ENCODE assay signal across 1 cellular context in genomic region chr11:112086422-112087191, GRCh38.
A peak's percentile ranks its signal among the peaks of the same experiment; 100 is the strongest.
TF ChIP-seq lines count a peak whose summit lies in the region.

Gene SDHD, plus strand, starts transcription at chr11:112086873. Its CDS starts 35 bp downstream, at chr11:112086908.
Gene TIMM8B, minus strand, starts transcription at chr11:112086756. Its CDS starts 33 bp downstream, at chr11:112086723.

TF ChIP-seq in HepG2, 621 proteins besides CTCF, POLR2A, EP300 and RAD21 (continued from another document and continues in another):
- TF ChIP-seq HNRNPLL (IDR thresholded peaks at IDR 0.05; ENCODE audit: low read depth, low read length, poor library complexity, severe bottlenecking) (peak; percentile 60), PAWR (CRISPR knock-in tag; IDR thresholded peaks at IDR 0.05; ENCODE audit: borderline replicate concordance) (no peak), MIER3 (CRISPR knock-in tag; IDR thresholded peaks at IDR 0.05; ENCODE audit: borderline replicate concordance) (peak; percentile 66), NFIB (CRISPR knock-in tag; IDR thresholded peaks at IDR 0.05; ENCODE audit: borderline replicate concordance) (no peak), MED13 (CRISPR knock-in tag; IDR thresholded peaks at IDR 0.05) (no peak), GTF3A (CRISPR knock-in tag; conservative IDR thresholded peaks at IDR 0.05) (0 out of 2 replicates have a peak, but pooled peaks have one; percentile 70), ZBTB4 (CRISPR knock-in tag; IDR thresholded peaks at IDR 0.05; ENCODE audit: borderline replicate concordance) (peak; percentile 83; the same call in 1 of the 2 replicates), ONECUT2 (CRISPR knock-in tag; IDR thresholded peaks at IDR 0.05) (no peak), GTF2F1 (IDR thresholded peaks at IDR 0.05; ENCODE audit: low read length) (no peak), ZNF598 (CRISPR knock-in tag; IDR thresholded peaks at IDR 0.05; ENCODE audit: borderline replicate concordance) (no peak; the same call in 1 of the 2 replicates), ZSCAN20 (CRISPR knock-in tag; IDR thresholded peaks at IDR 0.05; ENCODE audit: borderline replicate concordance) (no peak), BRCA1 (CRISPR knock-in tag; IDR thresholded peaks at IDR 0.05) (peak; percentile 60; the same call in 1 of the 2 replicates), MXD4 (CRISPR knock-in tag; IDR thresholded peaks at IDR 0.05) (peak; percentile 81), MAF1 (CRISPR knock-in tag; IDR thresholded peaks at IDR 0.05; ENCODE audit: borderline replicate concordance) (no peak), SATB2 (CRISPR knock-in tag; IDR thresholded peaks at IDR 0.05) (no peak), ZNF772 (CRISPR knock-in tag; IDR thresholded peaks at IDR 0.05) (0 out of 2 replicates have a peak, but pooled peaks have one; percentile 59), ZC3H4 (CRISPR knock-in tag; IDR thresholded peaks at IDR 0.05; ENCODE audit: borderline replicate concordance) (no peak), ZNF850 (CRISPR knock-in tag; conservative IDR thresholded peaks at IDR 0.05) (no peak), ZNF496 (CRISPR knock-in tag; IDR thresholded peaks at IDR 0.05; ENCODE audit: insufficient replicate concordance) (no peak), ZNF510 (CRISPR knock-in tag; IDR thresholded peaks at IDR 0.05; ENCODE audit: low read depth) (no peak), ZNF143 (CRISPR knock-in tag; IDR thresholded peaks at IDR 0.05) (peak; percentile 66; the same call in 1 of the 2 replicates), ZSCAN22 (CRISPR knock-in tag; IDR thresholded peaks at IDR 0.05) (no peak), ATF7 (IDR thresholded peaks at IDR 0.05) (no peak), ATF7 (CRISPR knock-in tag; IDR thresholded peaks at IDR 0.05) (peak; percentile 20; the same call in 1 of the 2 replicates), ZNF124 (CRISPR knock-in tag; IDR thresholded peaks at IDR 0.05) (peak; percentile 84), ZNF354B (CRISPR knock-in tag; IDR thresholded peaks at IDR 0.05) (no peak), CEBPZ (IDR thresholded peaks at IDR 0.05; ENCODE audit: low read length) (no peak), TAF15 (IDR thresholded peaks at IDR 0.05; ENCODE audit: low read depth, low read length, poor library complexity, severe bottlenecking) (no peak), ZNF10 (CRISPR knock-in tag; IDR thresholded peaks at IDR 0.05; ENCODE audit: borderline replicate concordance, low read depth) (no peak), HOXA7 (CRISPR knock-in tag; IDR thresholded peaks at IDR 0.05) (no peak; the same call in 1 of the 2 replicates), TGIF2 (CRISPR knock-in tag; IDR thresholded peaks at IDR 0.05) (peak; percentile 86; the same call in 1 of the 2 replicates)
- TF ChIP-seq, protein P1, sequence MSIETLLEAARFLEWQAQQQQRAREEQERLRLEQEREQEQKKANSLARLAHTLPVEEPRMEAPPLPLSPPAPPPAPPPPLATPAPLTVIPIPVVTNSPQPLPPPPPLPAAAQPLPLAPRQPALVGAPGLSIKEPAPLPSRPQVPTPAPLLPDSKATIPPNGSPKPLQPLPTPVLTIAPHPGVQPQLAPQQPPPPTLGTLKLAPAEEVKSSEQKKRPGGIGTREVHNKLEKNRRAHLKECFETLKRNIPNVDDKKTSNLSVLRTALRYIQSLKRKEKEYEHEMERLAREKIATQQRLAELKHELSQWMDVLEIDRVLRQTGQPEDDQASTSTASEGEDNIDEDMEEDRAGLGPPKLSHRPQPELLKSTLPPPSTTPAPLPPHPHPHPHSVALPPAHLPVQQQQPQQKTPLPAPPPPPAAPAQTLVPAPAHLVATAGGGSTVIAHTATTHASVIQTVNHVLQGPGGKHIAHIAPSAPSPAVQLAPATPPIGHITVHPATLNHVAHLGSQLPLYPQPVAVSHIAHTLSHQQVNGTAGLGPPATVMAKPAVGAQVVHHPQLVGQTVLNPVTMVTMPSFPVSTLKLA (IDR thresholded peaks at IDR 0.05): no peak; the same call in 1 of the 2 replicates
- TF ChIP-seq, protein P2, sequence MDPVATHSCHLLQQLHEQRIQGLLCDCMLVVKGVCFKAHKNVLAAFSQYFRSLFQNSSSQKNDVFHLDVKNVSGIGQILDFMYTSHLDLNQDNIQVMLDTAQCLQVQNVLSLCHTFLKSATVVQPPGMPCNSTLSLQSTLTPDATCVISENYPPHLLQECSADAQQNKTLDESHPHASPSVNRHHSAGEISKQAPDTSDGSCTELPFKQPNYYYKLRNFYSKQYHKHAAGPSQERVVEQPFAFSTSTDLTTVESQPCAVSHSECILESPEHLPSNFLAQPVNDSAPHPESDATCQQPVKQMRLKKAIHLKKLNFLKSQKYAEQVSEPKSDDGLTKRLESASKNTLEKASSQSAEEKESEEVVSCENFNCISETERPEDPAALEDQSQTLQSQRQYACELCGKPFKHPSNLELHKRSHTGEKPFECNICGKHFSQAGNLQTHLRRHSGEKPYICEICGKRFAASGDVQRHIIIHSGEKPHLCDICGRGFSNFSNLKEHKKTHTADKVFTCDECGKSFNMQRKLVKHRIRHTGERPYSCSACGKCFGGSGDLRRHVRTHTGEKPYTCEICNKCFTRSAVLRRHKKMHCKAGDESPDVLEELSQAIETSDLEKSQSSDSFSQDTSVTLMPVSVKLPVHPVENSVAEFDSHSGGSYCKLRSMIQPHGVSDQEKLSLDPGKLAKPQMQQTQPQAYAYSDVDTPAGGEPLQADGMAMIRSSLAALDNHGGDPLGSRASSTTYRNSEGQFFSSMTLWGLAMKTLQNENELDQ (CRISPR knock-in tag; IDR thresholded peaks at IDR 0.05; ENCODE audit: borderline replicate concordance): no peak
- TF ChIP-seq, protein P3, sequence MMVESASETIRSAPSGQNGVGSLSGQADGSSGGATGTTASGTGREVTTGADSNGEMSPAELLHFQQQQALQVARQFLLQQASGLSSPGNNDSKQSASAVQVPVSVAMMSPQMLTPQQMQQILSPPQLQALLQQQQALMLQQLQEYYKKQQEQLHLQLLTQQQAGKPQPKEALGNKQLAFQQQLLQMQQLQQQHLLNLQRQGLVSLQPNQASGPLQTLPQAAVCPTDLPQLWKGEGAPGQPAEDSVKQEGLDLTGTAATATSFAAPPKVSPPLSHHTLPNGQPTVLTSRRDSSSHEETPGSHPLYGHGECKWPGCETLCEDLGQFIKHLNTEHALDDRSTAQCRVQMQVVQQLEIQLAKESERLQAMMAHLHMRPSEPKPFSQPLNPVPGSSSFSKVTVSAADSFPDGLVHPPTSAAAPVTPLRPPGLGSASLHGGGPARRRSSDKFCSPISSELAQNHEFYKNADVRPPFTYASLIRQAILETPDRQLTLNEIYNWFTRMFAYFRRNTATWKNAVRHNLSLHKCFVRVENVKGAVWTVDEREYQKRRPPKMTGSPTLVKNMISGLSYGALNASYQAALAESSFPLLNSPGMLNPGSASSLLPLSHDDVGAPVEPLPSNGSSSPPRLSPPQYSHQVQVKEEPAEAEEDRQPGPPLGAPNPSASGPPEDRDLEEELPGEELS (CRISPR knock-in tag; IDR thresholded peaks at IDR 0.05): peak; percentile 46; the same call in 1 of the 2 replicates
- TF ChIP-seq, protein P4, sequence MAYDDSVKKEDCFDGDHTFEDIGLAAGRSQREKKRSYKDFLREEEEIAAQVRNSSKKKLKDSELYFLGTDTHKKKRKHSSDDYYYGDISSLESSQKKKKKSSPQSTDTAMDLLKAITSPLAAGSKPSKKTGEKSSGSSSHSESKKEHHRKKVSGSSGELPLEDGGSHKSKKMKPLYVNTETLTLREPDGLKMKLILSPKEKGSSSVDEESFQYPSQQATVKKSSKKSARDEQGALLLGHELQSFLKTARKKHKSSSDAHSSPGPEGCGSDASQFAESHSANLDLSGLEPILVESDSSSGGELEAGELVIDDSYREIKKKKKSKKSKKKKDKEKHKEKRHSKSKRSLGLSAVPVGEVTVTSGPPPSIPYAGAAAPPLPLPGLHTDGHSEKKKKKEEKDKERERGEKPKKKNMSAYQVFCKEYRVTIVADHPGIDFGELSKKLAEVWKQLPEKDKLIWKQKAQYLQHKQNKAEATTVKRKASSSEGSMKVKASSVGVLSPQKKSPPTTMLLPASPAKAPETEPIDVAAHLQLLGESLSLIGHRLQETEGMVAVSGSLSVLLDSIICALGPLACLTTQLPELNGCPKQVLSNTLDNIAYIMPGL (CRISPR knock-in tag; IDR thresholded peaks at IDR 0.05; ENCODE audit: borderline replicate concordance in 1 of 2, low read depth in 1 of 2): peak; percentile 88 to 94
- TF ChIP-seq, protein P5, sequence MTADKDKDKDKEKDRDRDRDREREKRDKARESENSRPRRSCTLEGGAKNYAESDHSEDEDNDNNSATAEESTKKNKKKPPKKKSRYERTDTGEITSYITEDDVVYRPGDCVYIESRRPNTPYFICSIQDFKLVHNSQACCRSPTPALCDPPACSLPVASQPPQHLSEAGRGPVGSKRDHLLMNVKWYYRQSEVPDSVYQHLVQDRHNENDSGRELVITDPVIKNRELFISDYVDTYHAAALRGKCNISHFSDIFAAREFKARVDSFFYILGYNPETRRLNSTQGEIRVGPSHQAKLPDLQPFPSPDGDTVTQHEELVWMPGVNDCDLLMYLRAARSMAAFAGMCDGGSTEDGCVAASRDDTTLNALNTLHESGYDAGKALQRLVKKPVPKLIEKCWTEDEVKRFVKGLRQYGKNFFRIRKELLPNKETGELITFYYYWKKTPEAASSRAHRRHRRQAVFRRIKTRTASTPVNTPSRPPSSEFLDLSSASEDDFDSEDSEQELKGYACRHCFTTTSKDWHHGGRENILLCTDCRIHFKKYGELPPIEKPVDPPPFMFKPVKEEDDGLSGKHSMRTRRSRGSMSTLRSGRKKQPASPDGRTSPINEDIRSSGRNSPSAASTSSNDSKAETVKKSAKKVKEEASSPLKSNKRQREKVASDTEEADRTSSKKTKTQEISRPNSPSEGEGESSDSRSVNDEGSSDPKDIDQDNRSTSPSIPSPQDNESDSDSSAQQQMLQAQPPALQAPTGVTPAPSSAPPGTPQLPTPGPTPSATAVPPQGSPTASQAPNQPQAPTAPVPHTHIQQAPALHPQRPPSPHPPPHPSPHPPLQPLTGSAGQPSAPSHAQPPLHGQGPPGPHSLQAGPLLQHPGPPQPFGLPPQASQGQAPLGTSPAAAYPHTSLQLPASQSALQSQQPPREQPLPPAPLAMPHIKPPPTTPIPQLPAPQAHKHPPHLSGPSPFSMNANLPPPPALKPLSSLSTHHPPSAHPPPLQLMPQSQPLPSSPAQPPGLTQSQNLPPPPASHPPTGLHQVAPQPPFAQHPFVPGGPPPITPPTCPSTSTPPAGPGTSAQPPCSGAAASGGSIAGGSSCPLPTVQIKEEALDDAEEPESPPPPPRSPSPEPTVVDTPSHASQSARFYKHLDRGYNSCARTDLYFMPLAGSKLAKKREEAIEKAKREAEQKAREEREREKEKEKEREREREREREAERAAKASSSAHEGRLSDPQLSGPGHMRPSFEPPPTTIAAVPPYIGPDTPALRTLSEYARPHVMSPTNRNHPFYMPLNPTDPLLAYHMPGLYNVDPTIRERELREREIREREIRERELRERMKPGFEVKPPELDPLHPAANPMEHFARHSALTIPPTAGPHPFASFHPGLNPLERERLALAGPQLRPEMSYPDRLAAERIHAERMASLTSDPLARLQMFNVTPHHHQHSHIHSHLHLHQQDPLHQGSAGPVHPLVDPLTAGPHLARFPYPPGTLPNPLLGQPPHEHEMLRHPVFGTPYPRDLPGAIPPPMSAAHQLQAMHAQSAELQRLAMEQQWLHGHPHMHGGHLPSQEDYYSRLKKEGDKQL (CRISPR knock-in tag; IDR thresholded peaks at IDR 0.05; ENCODE audit: low read depth): no peak
